ENCODE assay signal across 16 cellular contexts in genomic region chr7:148481147-148481526, GRCh38.
"Had no signal": no experiment of that assay in that cellular context is flagged by ENCODE, and none has a peak within 500 bp of the region (broad histone marks: within the 10 kb centered on the region; RNA-seq: fewer than 3 reads in every experiment).

No MANE protein-coding gene starts in this region.

- H3K27me3 Mint-ChIP-seq: stimulated activated naive B cell treated with anti-CD40 and anti-IgM and Interleukin-4, amounts not matched to agents 10 μg/mL and 1 μg/mL and 100 μg/mL, for 72 hours had no signal

- H3K4me1 ChIP-seq: colonic mucosa, tibial artery, uterus had no signal

- H3K9me3 ChIP-seq: colonic mucosa, esophagus muscularis mucosa, tibial artery, uterus had no signal

- H3K27ac ChIP-seq: colonic mucosa, esophagus muscularis mucosa, tibial artery, uterus, WERI-Rb-1 had no signal

- H3K36me3 Mint-ChIP-seq: activated CD8-positive, alpha-beta memory T cell treated with anti-CD3 and anti-CD28 coated beads, Interleukin-2, amount 10 ng/mL, durations not matched to agents 7 days and 5 days; activated naive CD4-positive, alpha-beta T cell treated with anti-CD3 and anti-CD28 coated beads, Interleukin-2, amount 50 U/mL, for 24 hours; mesothelial cell of epicardium; stimulated activated naive B cell treated with anti-CD40 and anti-IgM and Interleukin-4, amounts not matched to agents 10 μg/mL and 1 μg/mL and 100 μg/mL, for 72 hours had no signal

- H3K4me3 Mint-ChIP-seq: activated CD8-positive, alpha-beta memory T cell treated with anti-CD3 and anti-CD28 coated beads, Interleukin-2, amount 10 ng/mL, durations not matched to agents 7 days and 5 days; activated naive CD4-positive, alpha-beta T cell treated with anti-CD3 and anti-CD28 coated beads, Interleukin-2, amount 50 U/mL, for 24 hours; mesothelial cell of epicardium; stimulated activated naive B cell treated with anti-CD40 and anti-IgM and Interleukin-4, amounts not matched to agents 10 μg/mL and 1 μg/mL and 100 μg/mL, for 72 hours; T-helper 1 cell treated with Interleukin-12 subunit alpha and Interleukin-12 subunit beta and Interleukin-4 antibody, amounts not matched to agents 30 μg/mL and 1 μg/mL, for 36 hours had no signal

- DNase-seq: activated CD4-positive, alpha-beta T cell treated with anti-CD3 and anti-CD28 coated beads, Interleukin-2, amount 50 U/mL, for 48 hours; activated CD8-positive, alpha-beta memory T cell treated with anti-CD3 and anti-CD28 coated beads, Interleukin-2, amount 10 ng/mL, durations not matched to agents 7 days and 5 days; activated effector memory CD4-positive, alpha-beta T cell treated with anti-CD3 and anti-CD28 coated beads, Interleukin-2, amount 50 U/mL, for 16 hours; activated T-cell treated with anti-CD3 and anti-CD28 coated beads, Interleukin-2, amount 50 U/mL, for 1 hour; central memory CD4-positive, alpha-beta T cell; colonic mucosa; hypothalamus; stimulated activated CD4-positive, alpha-beta T cell treated with anti-CD3 and anti-CD28 coated beads, Interleukin-2, amount 100 ng/mL, for 48 hours; stimulated activated naive B cell treated with anti-CD40 and anti-IgM and Interleukin-4, amounts not matched to agents 10 μg/mL and 1 μg/mL and 100 μg/mL, for 72 hours; tibial artery; uterus had no signal

- H3K36me3 ChIP-seq: colonic mucosa, esophagus muscularis mucosa, tibial artery, uterus, WERI-Rb-1 had no signal

- H3K4me3 ChIP-seq: colonic mucosa, esophagus muscularis mucosa, tibial artery, uterus had no signal

- H3K27me3 ChIP-seq: colonic mucosa, esophagus muscularis mucosa, uterus had no signal

- H3K27ac Mint-ChIP-seq: activated CD8-positive, alpha-beta memory T cell treated with anti-CD3 and anti-CD28 coated beads, Interleukin-2, amount 10 ng/mL, durations not matched to agents 7 days and 5 days; activated naive CD4-positive, alpha-beta T cell treated with anti-CD3 and anti-CD28 coated beads, Interleukin-2, amount 50 U/mL, for 24 hours; mesothelial cell of epicardium; stimulated activated naive B cell treated with anti-CD40 and anti-IgM and Interleukin-4, amounts not matched to agents 10 μg/mL and 1 μg/mL and 100 μg/mL, for 72 hours; T-helper 1 cell treated with Interleukin-12 subunit alpha and Interleukin-12 subunit beta and Interleukin-4 antibody, amounts not matched to agents 30 μg/mL and 1 μg/mL, for 36 hours had no signal

- H3K4me1 Mint-ChIP-seq: activated naive CD4-positive, alpha-beta T cell treated with anti-CD3 and anti-CD28 coated beads, Interleukin-2, amount 50 U/mL, for 24 hours had no signal

- ATAC-seq: activated CD8-positive, alpha-beta memory T cell treated with anti-CD3 and anti-CD28 coated beads, Interleukin-2, amount 10 ng/mL, durations not matched to agents 7 days and 5 days had no signal

- H3K9me3 Mint-ChIP-seq: activated naive CD4-positive, alpha-beta T cell treated with anti-CD3 and anti-CD28 coated beads, Interleukin-2, amount 50 U/mL, for 24 hours; mesothelial cell of epicardium; stimulated activated naive B cell treated with anti-CD40 and anti-IgM and Interleukin-4, amounts not matched to agents 10 μg/mL and 1 μg/mL and 100 μg/mL, for 72 hours; T-helper 1 cell treated with Interleukin-12 subunit alpha and Interleukin-12 subunit beta and Interleukin-4 antibody, amounts not matched to agents 30 μg/mL and 1 μg/mL, for 36 hours had no signal
